ENCODE assay signal across 20 cellular contexts in the genomic region with DNA sequence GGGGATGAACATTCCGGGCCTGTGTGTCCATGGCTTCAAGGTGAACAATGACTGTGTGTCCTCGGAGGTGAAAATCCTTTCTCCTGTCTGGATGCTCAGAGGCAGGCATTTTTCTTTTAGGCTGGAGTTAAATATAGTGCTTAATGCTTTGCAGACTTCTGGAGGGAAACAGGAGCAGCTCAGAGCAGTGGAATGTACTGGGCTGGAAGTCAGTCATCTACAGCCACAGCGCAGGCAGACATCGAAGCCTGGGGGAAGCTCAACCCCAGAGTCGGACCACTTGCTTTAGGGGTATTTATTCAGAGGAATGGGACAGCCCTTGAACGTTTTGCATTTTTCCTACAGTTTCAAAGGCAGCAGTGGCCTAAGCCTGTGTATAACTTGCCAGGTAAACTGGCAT.
DNase-seq lines count a peak whose midpoint lies in the region; ATAC-seq and TF ChIP-seq lines count a peak whose summit lies in the region.
"Had no signal": no experiment of that assay in that cellular context is flagged by ENCODE, and none has a peak within 500 bp of the region (broad histone marks: within the 10 kb centered on the region; RNA-seq: fewer than 3 reads in every experiment).

No MANE protein-coding gene starts in this region.

- peaks cover 46% of the 10 kb centered on the region for H3K4me1 Mint-ChIP-seq in nephron

- no peak overlapping the region for H3K4me2 ChIP-seq in GM23248 (ENCODE audit: unreplicated experiment)
- H3K4me2 ChIP-seq: BLaER1 had no signal

- no peak overlapping the region for H3K9ac ChIP-seq in GM23248
- H3K9ac ChIP-seq: BLaER1 had no signal

- peak overlapping the region; percentile 29 to 78 (median 51) for H3K27ac Mint-ChIP-seq in nephron
- H3K27ac Mint-ChIP-seq: B cell; CD4-positive, CD25-positive, alpha-beta regulatory T cell; CD8-positive, alpha-beta T cell had no signal

- no peak overlapping the region for H3K4me3 Mint-ChIP-seq in nephron
- H3K4me3 Mint-ChIP-seq: B cell; CD4-positive, CD25-positive, alpha-beta regulatory T cell; CD8-positive, alpha-beta T cell had no signal

- no peak for TF ChIP-seq EP300 in esophagus muscularis mucosa (IDR thresholded peaks at IDR 0.05)

- no peak overlapping the region for H3K27ac ChIP-seq in GM23248
- H3K27ac ChIP-seq in esophagus muscularis mucosa (replicated peaks in 1 of 4): no peak overlapping the region
- H3K27ac ChIP-seq: BLaER1, C4-2B had no signal

- DNase-seq in GM23248 (peak; percentile 29), esophagus muscularis mucosa (ENCODE audit: extremely low spot score) (peak; percentile 91), NCI-H146 treated with DMSO at 0.1 percent for 48 hours (lab: John Stamatoyannopoulos, UW; ENCODE audit: unreplicated experiment) (no peak), NCI-H82 treated with DMSO at 0.1 percent for 48 hours (lab: John Stamatoyannopoulos, UW; ENCODE audit: unreplicated experiment) (no peak), glomerular visceral epithelial cell (ENCODE audit: extremely low spot score) (no peak)
- DNase-seq: Caco-2; CD4-positive, CD25-positive, alpha-beta regulatory T cell; CD8-positive, alpha-beta T cell; DMS153; DND-41; EL; GDM1; H7; HCEC 1CT had no signal

- H3K9me2 ChIP-seq in GM23248 (ENCODE audit: insufficient read depth): no peaks in the 10 kb centered on the region

- H2AFZ ChIP-seq in GM23248: no peak overlapping the region

- H3K36me3 ChIP-seq in GM23248 (ENCODE audit: low read depth) (no peaks in the 10 kb centered on the region), esophagus muscularis mucosa (no peaks in the 10 kb centered on the region)
- H3K36me3 ChIP-seq: BLaER1 had no signal

- in situ Hi-C loops in GM23248 (cut with MboI): loop anchor here (5.0 to 25.0 kb wide), 2 partner anchors 380 to 635 kb away; no protein-coding TSS in a partner anchor

- no peaks in the 10 kb centered on the region for H3K4me1 ChIP-seq in GM23248 (ENCODE audit: insufficient read depth)
- peaks cover 3 to 11% (median 10%) of the 10 kb centered on the region in 4 donors for H3K4me1 ChIP-seq in esophagus muscularis mucosa
- H3K4me1 ChIP-seq: BLaER1 had no signal

- no peak for TF ChIP-seq CTCF in esophagus muscularis mucosa (IDR thresholded peaks at IDR 0.05)
- TF ChIP-seq CTCF in nephron (IDR thresholded peaks at IDR 0.05; ENCODE audit: unreplicated experiment in 3 of 3): no peak

- peaks cover 41% of the 10 kb centered on the region for H3K27me3 Mint-ChIP-seq in nephron (ENCODE audit: low read depth)

- TF ChIP-seq POLR2A in esophagus muscularis mucosa (IDR thresholded peaks at IDR 0.05; ENCODE audit: low read depth): no peak

- intact Hi-C loops in esophagus muscularis mucosa (cut with DNase I): no loop called here

- H3K9me3 ChIP-seq in GM23248 (ENCODE audit: low read depth): no peaks in the 10 kb centered on the region
- no peaks in the 10 kb centered on the region for H3K9me3 ChIP-seq in esophagus muscularis mucosa
- H3K9me3 ChIP-seq: BLaER1, Caco-2 had no signal

- H3K79me2 ChIP-seq in GM23248 (ENCODE audit: insufficient read depth): no peaks in the 10 kb centered on the region

- no peaks in the 10 kb centered on the region for H3K36me3 Mint-ChIP-seq in nephron (ENCODE audit: low read depth)
- H3K36me3 Mint-ChIP-seq: CD8-positive, alpha-beta T cell had no signal

- no peak for ATAC-seq in HG03460 (IDR thresholded peaks at IDR 0.05; ENCODE audit: unreplicated experiment)
- ATAC-seq: CD8-positive, alpha-beta T cell; GM12878 had no signal

- peaks cover 74% of the 10 kb centered on the region for H3K27me3 ChIP-seq in GM23248 (replicated peaks; ENCODE audit: insufficient read depth)
- H3K27me3 ChIP-seq in esophagus muscularis mucosa: peaks cover 0 to 2% (median 0%) of the 10 kb centered on the region in 4 donors
- H3K27me3 ChIP-seq: BLaER1 had no signal

- H3K4me3 ChIP-seq in GM23248 (no peak overlapping the region), esophagus muscularis mucosa (no peak overlapping the region)
- H3K4me3 ChIP-seq: BLaER1, GM12878 had no signal

- 9 to 11% methylated on average over 6 of the region's 6 CpGs for WGBS in GM23248 (ENCODE audit: low coverage in 1 of 2, low lambda C conversion rate in 2 of 2, missing lambda C conversion rate in 2 of 2), 2 experiments
- WGBS in esophagus muscularis mucosa: 80% methylated on average over 6 of the region's 6 CpGs

- no peaks in the 10 kb centered on the region for H4K20me1 ChIP-seq in GM23248 (ENCODE audit: insufficient read depth)
- H4K20me1 ChIP-seq: BLaER1 had no signal

- no peaks in the 10 kb centered on the region for H3K9me3 Mint-ChIP-seq in nephron
- H3K9me3 Mint-ChIP-seq: CD8-positive, alpha-beta T cell had no signal

- no peaks in the 10 kb centered on the region for H3F3A ChIP-seq in GM23248 (ENCODE audit: insufficient read depth)

Comparison
In these comparisons a context has a peak if more than half of its experiments do, and no peak if none do; other contexts are left out.
1. DNase-seq: peak in GM23248 (single experiment) and esophagus muscularis mucosa (single experiment); none in NCI-H146 treated with DMSO at 0.1 percent for 48 hours (single experiment), NCI-H82 treated with DMSO at 0.1 percent for 48 hours (single experiment) and glomerular visceral epithelial cell (single experiment).